In genomic region chr7:117112640-117113039, GRCh38 we compare ENCODE assay signal across 14 cellular contexts.
DNase-seq lines count a peak whose midpoint lies in the region; ATAC-seq, FAIRE-seq and TF ChIP-seq lines count a peak whose summit lies in the region.
"Had no signal": no experiment of that assay in that cellular context is flagged by ENCODE, and none has a peak within 500 bp of the region (broad histone marks: within the 10 kb centered on the region; RNA-seq: fewer than 3 reads in every experiment).

No MANE protein-coding gene starts in this region.

- H3K9me3 ChIP-seq in Karpas-422 (ENCODE audit: low read length): no peaks in the 10 kb centered on the region
- H3K9me3 ChIP-seq: Peyer's patch had no signal

- no peak for TF ChIP-seq POLR2A in GM12891 (IDR thresholded peaks at IDR 0.05; ENCODE audit: low read depth, low read length)

- no peak for DNase-seq in GM12891 (ENCODE audit: insufficient read length, low spot score)
- DNase-seq in Karpas-422: peak; percentile 28
- peak; percentile 82 for DNase-seq in NCI-H2171 (lab: John Stamatoyannopoulos, UW)
- DNase-seq in cerebellum (ENCODE audit: low spot score): peak; percentile 42
- no peak for DNase-seq in NCI-H128 (lab: John Stamatoyannopoulos, UW; ENCODE audit: unreplicated experiment)
- DNase-seq in natural killer cell treated with Interleukin-12 subunit alpha and Interleukin-12 subunit beta and Interleukin-15 and Interleukin-18, amount 100 ng/mL, for 72 hours (ENCODE audit: low spot score): no peak
- DNase-seq: CD8-positive, alpha-beta memory T cell; HCEC 1CT; NCI-H2081 treated with DMSO at 0.1 percent for 48 hours; NCI-H510A treated with DMSO at 0.1 percent for 48 hours; Peyer's patch; SHP77 had no signal

- no peaks in the 10 kb centered on the region for H3K4me1 ChIP-seq in Karpas-422 (ENCODE audit: low read length)

- H3K79me2 ChIP-seq in Karpas-422 (ENCODE audit: low read length): no peaks in the 10 kb centered on the region

- no peaks in the 10 kb centered on the region for H3K27me3 Mint-ChIP-seq in natural killer cell treated with Interleukin-12 subunit alpha and Interleukin-12 subunit beta and Interleukin-15 and Interleukin-18, amount 100 ng/mL, for 72 hours
- H3K27me3 Mint-ChIP-seq: CD8-positive, alpha-beta memory T cell had no signal

- H3K9ac ChIP-seq in Karpas-422 (ENCODE audit: low read length): no peak overlapping the region

- no peaks in the 10 kb centered on the region for H3K9me2 ChIP-seq in Karpas-422 (replicated peaks; ENCODE audit: insufficient read depth, low read length)

- H3K4me1 Mint-ChIP-seq in natural killer cell treated with Interleukin-12 subunit alpha and Interleukin-12 subunit beta and Interleukin-15 and Interleukin-18, amount 100 ng/mL, for 72 hours (ENCODE audit: low read depth in 2 of 2): peaks cover 8 to 16% of the 10 kb centered on the region in 2 donors

- H3K27ac Mint-ChIP-seq in natural killer cell treated with Interleukin-12 subunit alpha and Interleukin-12 subunit beta and Interleukin-15 and Interleukin-18, amount 100 ng/mL, for 72 hours: no peak overlapping the region
- H3K27ac Mint-ChIP-seq: T-helper 1 cell treated with Interleukin-12 subunit alpha and Interleukin-12 subunit beta and Interleukin-4 antibody, amounts not matched to agents 30 μg/mL and 1 μg/mL, for 36 hours had no signal

- peak; percentile 45 for FAIRE-seq in GM12891 (lab: Jason Lieb, UNC)

- H3K4me3 Mint-ChIP-seq in natural killer cell treated with Interleukin-12 subunit alpha and Interleukin-12 subunit beta and Interleukin-15 and Interleukin-18, amount 100 ng/mL, for 72 hours: no peak overlapping the region
- H3K4me3 Mint-ChIP-seq: CD8-positive, alpha-beta memory T cell; T-helper 1 cell treated with Interleukin-12 subunit alpha and Interleukin-12 subunit beta and Interleukin-4 antibody, amounts not matched to agents 30 μg/mL and 1 μg/mL, for 36 hours had no signal

- no peaks in the 10 kb centered on the region for H4K20me1 ChIP-seq in Karpas-422 (ENCODE audit: insufficient read depth, low read depth, low read length)

- no peaks in the 10 kb centered on the region for H3K9me3 Mint-ChIP-seq in natural killer cell treated with Interleukin-12 subunit alpha and Interleukin-12 subunit beta and Interleukin-15 and Interleukin-18, amount 100 ng/mL, for 72 hours

- ATAC-seq in GM19351 (IDR thresholded peaks at IDR 0.05; ENCODE audit: unreplicated experiment): no peak
- ATAC-seq in natural killer cell treated with Interleukin-12 subunit alpha and Interleukin-12 subunit beta and Interleukin-15 and Interleukin-18, amount 100 ng/mL, for 72 hours: no peak

- no peak overlapping the region for H3K4me3 ChIP-seq in Karpas-422 (ENCODE audit: low read length)
- H3K4me3 ChIP-seq: Peyer's patch had no signal

- no peaks in the 10 kb centered on the region for H3K27me3 ChIP-seq in Karpas-422 (ENCODE audit: low read length)
- H3K27me3 ChIP-seq: Peyer's patch had no signal

- no peak overlapping the region for H2AFZ ChIP-seq in Karpas-422 (ENCODE audit: low read length)

- no peaks in the 10 kb centered on the region for H3K36me3 Mint-ChIP-seq in natural killer cell treated with Interleukin-12 subunit alpha and Interleukin-12 subunit beta and Interleukin-15 and Interleukin-18, amount 100 ng/mL, for 72 hours

- H3K4me2 ChIP-seq in Karpas-422 (ENCODE audit: low read depth, low read length, poor library complexity, severe bottlenecking): no peak overlapping the region

- no peak overlapping the region for H3K27ac ChIP-seq in Karpas-422 (ENCODE audit: low read length)
- H3K27ac ChIP-seq: Peyer's patch had no signal

- no peaks in the 10 kb centered on the region for H3K36me3 ChIP-seq in Karpas-422 (ENCODE audit: insufficient read depth, low read length)
- H3K36me3 ChIP-seq: Peyer's patch had no signal

TF ChIP-seq in GM12891, 5 proteins besides CTCF, POLR2A, EP300 and RAD21:
- TF ChIP-seq TAF1 (IDR thresholded peaks at IDR 0.05; ENCODE audit: low read depth, low read length) (no peak), SPI1 (IDR thresholded peaks at IDR 0.05; ENCODE audit: low read depth, low read length) (no peak), POU2F2 (IDR thresholded peaks at IDR 0.05; ENCODE audit: low read depth, low read length) (no peak), PAX5 (IDR thresholded peaks at IDR 0.05; ENCODE audit: insufficient read depth, low read length, severe bottlenecking) (no peak), POLR2AphosphoS5 (IDR thresholded peaks at IDR 0.05; ENCODE audit: low read depth, low read length) (no peak)
TF ChIP-seq in GM12891: peak in this region for 0.

Comparison
In these comparisons a context has a peak if more than half of its experiments do, and no peak if none do; other contexts are left out.
1. DNase-seq: peak in Karpas-422 (single experiment), NCI-H2171 (single experiment) and cerebellum (single experiment); none in GM12891 (single experiment), NCI-H128 (single experiment) and natural killer cell treated with Interleukin-12 subunit alpha and Interleukin-12 subunit beta and Interleukin-15 and Interleukin-18, amount 100 ng/mL, for 72 hours (single experiment).